Comparison of ENCODE assay signal across 12 cellular contexts in the genomic region with DNA sequence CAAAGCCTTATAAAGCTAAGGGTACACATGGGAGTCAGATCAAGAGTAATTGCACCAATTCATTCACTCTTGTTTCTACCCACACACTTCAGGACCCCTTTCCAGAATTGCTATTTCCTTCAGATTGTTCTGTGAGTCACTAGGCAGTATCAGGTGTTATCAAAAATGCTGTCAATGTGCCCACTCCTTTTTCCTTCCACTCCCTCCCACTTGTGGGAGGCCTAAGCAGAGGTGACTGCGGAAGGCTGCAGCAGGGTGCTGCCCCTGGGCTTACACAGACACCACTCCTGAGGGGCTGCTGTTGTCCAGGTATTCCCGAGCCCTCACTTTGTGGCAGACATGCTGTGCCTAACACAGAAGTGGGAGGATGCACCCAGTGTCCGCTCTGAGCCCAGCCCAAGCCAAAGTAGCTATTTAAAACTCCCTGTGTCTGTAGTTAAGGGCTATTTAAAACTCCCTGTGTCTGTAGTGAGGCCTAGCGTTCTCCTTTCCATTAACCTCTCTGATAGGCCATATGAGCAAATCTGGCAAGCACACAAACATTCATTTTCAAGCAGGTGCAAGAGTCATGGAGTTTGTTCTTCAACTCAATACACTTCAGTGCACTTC.
DNase-seq lines count a peak whose midpoint lies in the region; ATAC-seq and TF ChIP-seq lines count a peak whose summit lies in the region.
"Had no signal": no experiment of that assay in that cellular context is flagged by ENCODE, and none has a peak within 500 bp of the region (broad histone marks: within the 10 kb centered on the region; RNA-seq: fewer than 3 reads in every experiment).

No MANE protein-coding gene starts in this region.

- H3K36me3 ChIP-seq in neural progenitor cell = no peaks in the 10 kb centered on the region
- no peaks in the 10 kb centered on the region for H3K36me3 ChIP-seq in stomach

- peak overlapping the region; percentile 57 for H2AFZ ChIP-seq in neural progenitor cell (replicated peaks)

- H3K27ac ChIP-seq in neural progenitor cell = no peak overlapping the region
- peak overlapping the region in 3 of 5 donors; percentile 14 to 68 (median 32) for H3K27ac ChIP-seq in stomach
- H3K27ac ChIP-seq: C4-2B, coronary artery, KMS-11 had no signal

- H3K9me3 Mint-ChIP-seq in neural progenitor cell = no peaks in the 10 kb centered on the region
- H3K9me3 Mint-ChIP-seq: activated B cell treated with CpG ODN at 0.5 μM for 24 hours had no signal

- H3K27me3 ChIP-seq in neural progenitor cell (no peaks in the 10 kb centered on the region), stomach (no peaks in the 10 kb centered on the region)

- 55 to 63% (median 60%) methylated on average over 2 to 4 of the region's 4 CpGs for WGBS in stomach, 5 donors

- H3K27ac Mint-ChIP-seq in neural progenitor cell = no peak overlapping the region
- H3K27ac Mint-ChIP-seq: activated B cell treated with CpG ODN at 0.5 μM for 24 hours had no signal

- H4K20me1 ChIP-seq in neural progenitor cell (ENCODE audit: low read depth) = no peaks in the 10 kb centered on the region

- no peak for TF ChIP-seq POLR2A in stomach (IDR thresholded peaks at IDR 0.05)

- no peaks in the 10 kb centered on the region for H3K27me3 Mint-ChIP-seq in neural progenitor cell (ENCODE audit: insufficient read depth, low read depth)

- intact Hi-C loops in Right ventricle myocardium inferior (cut with DNase I) (loop anchor here (5.0 kb wide), 1 partner anchor 39 kb away; no protein-coding TSS in a partner anchor), cardiac septum (cut with DNase I) (no loop called here), stomach (cut with DNase I; ENCODE audit: low total_unique reads) (no loop called here)

- no peak overlapping the region for H3K4me3 Mint-ChIP-seq in neural progenitor cell
- H3K4me3 Mint-ChIP-seq: activated B cell treated with CpG ODN at 0.5 μM for 24 hours had no signal

- TF ChIP-seq CTCF in neural progenitor cell (IDR thresholded peaks at IDR 0.05) (no peak), stomach (IDR thresholded peaks at IDR 0.05) (no peak)

- no peak overlapping the region for H3K9ac ChIP-seq in neural progenitor cell
- H3K9ac ChIP-seq: KMS-11 had no signal

- no peaks in the 10 kb centered on the region for H3K36me3 Mint-ChIP-seq in neural progenitor cell

- H3K9me3 ChIP-seq in neural progenitor cell (ENCODE audit: low read depth) (no peaks in the 10 kb centered on the region), stomach (no peaks in the 10 kb centered on the region)

- H3K4me2 ChIP-seq in neural progenitor cell = no peak overlapping the region
- H3K4me2 ChIP-seq: KMS-11 had no signal

- ATAC-seq in Right ventricle myocardium inferior (peak; percentile 79), HG02852 (IDR thresholded peaks at IDR 0.05; ENCODE audit: unreplicated experiment) (no peak), HG03432 (IDR thresholded peaks at IDR 0.05; ENCODE audit: unreplicated experiment) (no peak)

- H3K4me3 ChIP-seq in neural progenitor cell (no peak overlapping the region), stomach (no peak overlapping the region)
- H3K4me3 ChIP-seq: coronary artery had no signal

- no peak for DNase-seq in Right ventricle myocardium inferior (ENCODE audit: missing footprints)
- no peak for DNase-seq in cardiac septum (ENCODE audit: low spot score)
- DNase-seq in activated naive CD4-positive, alpha-beta T cell treated with anti-CD3 and anti-CD28 coated beads, Interleukin-2, amount 50 U/mL, for 16 hours = peak; percentile 51
- no peak for DNase-seq in neural progenitor cell (ENCODE audit: low spot score)
- DNase-seq in stomach = no peak
- DNase-seq in AG20443 (ENCODE audit: low spot score) = no peak
- DNase-seq: activated B cell treated with CpG ODN at 0.5 μM for 24 hours had no signal

- H3F3A ChIP-seq in neural progenitor cell (ENCODE audit: low read depth) = no peaks in the 10 kb centered on the region

- H3K4me1 ChIP-seq in neural progenitor cell (peaks cover 4% of the 10 kb centered on the region), stomach (peaks cover 11 to 28% (median 16%) of the 10 kb centered on the region in 4 donors)

- TF ChIP-seq EP300 in stomach (IDR thresholded peaks at IDR 0.05) = no peak

- H3K4me1 Mint-ChIP-seq in neural progenitor cell = peaks cover 20% of the 10 kb centered on the region

- no peaks in the 10 kb centered on the region for H3K79me2 ChIP-seq in neural progenitor cell (ENCODE audit: low read depth)
